In the genomic region with DNA sequence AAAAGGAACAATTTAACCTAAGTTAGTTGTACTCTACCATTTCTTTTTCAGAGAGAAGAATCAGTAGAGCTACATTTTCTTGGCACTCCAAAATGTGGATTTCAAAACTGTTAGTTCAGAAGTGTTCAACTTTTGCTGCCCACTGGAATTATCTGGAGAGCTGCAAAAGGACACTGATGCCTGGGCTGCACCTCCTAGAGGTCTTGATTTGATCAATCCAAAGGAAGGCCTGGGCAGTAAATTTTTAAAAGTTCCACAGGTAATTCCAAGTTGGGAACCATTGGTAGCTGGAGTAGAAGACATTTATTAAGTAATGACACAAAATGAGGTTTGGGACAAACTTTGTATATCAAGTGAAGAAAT, we compare ENCODE assay signal across 21 cellular contexts.
"Had no signal": no experiment of that assay in that cellular context is flagged by ENCODE, and none has a peak within 500 bp of the region (broad histone marks: within the 10 kb centered on the region; RNA-seq: fewer than 3 reads in every experiment).

No MANE protein-coding gene starts in this region.

- H3K27me3 Mint-ChIP-seq: activated CD4-positive, alpha-beta memory T cell treated with anti-CD3 and anti-CD28 coated beads for 36 hours; activated CD4-positive, alpha-beta T cell treated with anti-CD3 and anti-CD28 coated beads, Interleukin-2, amount 10 ng/mL, durations not matched to agents 24 days and 14 days; activated naive CD8-positive, alpha-beta T cell treated with anti-CD3 and anti-CD28 coated beads, Interleukin-2, amount 50 U/mL, for 24 hours had no signal

- H3K9me3 ChIP-seq: ascending aorta, body of pancreas, SJCRH30, SK-N-SH had no signal

- H3K4me3 Mint-ChIP-seq: activated CD4-positive, alpha-beta memory T cell treated with anti-CD3 and anti-CD28 coated beads for 36 hours; activated CD4-positive, alpha-beta T cell treated with anti-CD3 and anti-CD28 coated beads, Interleukin-2, amount 10 ng/mL, durations not matched to agents 24 days and 14 days; activated naive CD8-positive, alpha-beta T cell treated with anti-CD3 and anti-CD28 coated beads, Interleukin-2, amount 50 U/mL, for 24 hours; activated T-cell treated with anti-CD3 and anti-CD28 coated beads, Interleukin-2, amount 50 U/mL, for 4 hours; WTC11 had no signal

- H3K4me1 ChIP-seq: ascending aorta, SJCRH30 had no signal

- H3K36me3 ChIP-seq: ascending aorta, SJCRH30 had no signal

- H3K27me3 ChIP-seq: ascending aorta, body of pancreas, SJCRH30 had no signal

- H3K9ac ChIP-seq: SK-N-SH had no signal

- H3K27ac Mint-ChIP-seq: activated CD4-positive, alpha-beta memory T cell treated with anti-CD3 and anti-CD28 coated beads for 36 hours; activated CD4-positive, alpha-beta T cell treated with anti-CD3 and anti-CD28 coated beads, Interleukin-2, amount 10 ng/mL, durations not matched to agents 24 days and 14 days; activated naive CD4-positive, alpha-beta T cell treated with anti-CD3 and anti-CD28 coated beads, Interleukin-2, amount 50 U/mL, for 72 hours; activated naive CD8-positive, alpha-beta T cell treated with anti-CD3 and anti-CD28 coated beads, Interleukin-2, amount 50 U/mL, for 24 hours; WTC11 had no signal

- H3K4me3 ChIP-seq: ascending aorta, body of pancreas, SJCRH30 had no signal

- H3K36me3 Mint-ChIP-seq: activated CD4-positive, alpha-beta memory T cell treated with anti-CD3 and anti-CD28 coated beads for 36 hours; activated naive CD4-positive, alpha-beta T cell treated with anti-CD3 and anti-CD28 coated beads, Interleukin-2, amount 50 U/mL, for 72 hours had no signal

- ATAC-seq: activated naive CD4-positive, alpha-beta T cell treated with anti-CD3 and anti-CD28 coated beads, Interleukin-2, amount 50 U/mL, for 72 hours; activated naive CD8-positive, alpha-beta T cell treated with anti-CD3 and anti-CD28 coated beads, Interleukin-2, amount 50 U/mL, for 24 hours; activated T-cell treated with anti-CD3 and anti-CD28 coated beads, Interleukin-2, amount 50 U/mL, for 4 hours; PC-3; WTC11 had no signal

- H3K4me1 Mint-ChIP-seq: activated naive CD8-positive, alpha-beta T cell treated with anti-CD3 and anti-CD28 coated beads, Interleukin-2, amount 50 U/mL, for 24 hours had no signal

- DNase-seq: activated CD4-positive, alpha-beta memory T cell treated with anti-CD3 and anti-CD28 coated beads for 36 hours; activated CD4-positive, alpha-beta T cell treated with anti-CD3 and anti-CD28 coated beads, Interleukin-2, amount 10 ng/mL, durations not matched to agents 24 days and 14 days; activated CD4-positive, CD25-positive, alpha-beta regulatory T cell treated with anti-CD3 and anti-CD28 coated beads, Interleukin-2, amount 50 U/mL, for 72 hours; activated CD8-positive, alpha-beta memory T cell treated with anti-CD3 and anti-CD28 coated beads for 24 hours; activated effector memory CD4-positive, alpha-beta T cell treated with anti-CD3 and anti-CD28 coated beads, Interleukin-2, amount 50 U/mL, for 16 hours; activated naive CD4-positive, alpha-beta T cell treated with Interleukin-2 at 50 U/mL for 16 hours; activated naive CD8-positive, alpha-beta T cell treated with anti-CD3 and anti-CD28 coated beads, Interleukin-2, amount 50 U/mL, for 24 hours; activated T-cell treated with anti-CD3 and anti-CD28 coated beads, Interleukin-2, amount 50 U/mL, for 4 hours; body of pancreas; MM.1S; NCI-H1105; NCI-H1436; NCI-H1694 treated with DMSO at 0.1 percent for 48 hours; NCI-H2081; NCI-H510A treated with DMSO at 0.1 percent for 48 hours; PC-3; SJCRH30; SK-N-SH had no signal

- H3K27ac ChIP-seq: ascending aorta, body of pancreas, SJCRH30 had no signal

- H3K9me3 Mint-ChIP-seq: activated naive CD8-positive, alpha-beta T cell treated with anti-CD3 and anti-CD28 coated beads, Interleukin-2, amount 50 U/mL, for 24 hours; activated T-cell treated with anti-CD3 and anti-CD28 coated beads, Interleukin-2, amount 50 U/mL, for 4 hours had no signal

- H3K4me2 ChIP-seq: SK-N-SH had no signal
